Comparison of ENCODE assay signal across 15 cellular contexts in genomic region chr20:58073945-58074920, GRCh38.
DNase-seq lines count a peak whose midpoint lies in the region; FAIRE-seq and TF ChIP-seq lines count a peak whose summit lies in the region.
"Had no signal": no experiment of that assay in that cellular context is flagged by ENCODE, and none has a peak within 500 bp of the region (broad histone marks: within the 10 kb centered on the region; RNA-seq: fewer than 3 reads in every experiment).

No MANE protein-coding gene starts in this region.

- no peak overlapping the region for H4K5ac ChIP-seq in mesendoderm (ENCODE audit: low read length)

- no peak overlapping the region for H3K27ac ChIP-seq in mesendoderm (ENCODE audit: low read depth, low read length)
- H3K27ac ChIP-seq: lower lobe of right lung, parathyroid adenoma had no signal

- no peaks in the 10 kb centered on the region for H3K27me3 ChIP-seq in mesendoderm (ENCODE audit: insufficient read depth, low read length, poor library complexity)

- H3K9ac ChIP-seq in mesendoderm (ENCODE audit: low read length), result no peak overlapping the region
- H3K9ac ChIP-seq: parathyroid adenoma had no signal

- peak overlapping the region; percentile 43 for H3K27ac Mint-ChIP-seq in chondrocyte (ENCODE audit: unreplicated experiment)
- H3K27ac Mint-ChIP-seq: activated CD4-positive, alpha-beta memory T cell treated with anti-CD3 and anti-CD28 coated beads for 36 hours had no signal

- peaks cover 18% of the 10 kb centered on the region for H3K4me1 Mint-ChIP-seq in chondrocyte (ENCODE audit: low read depth)

- no peaks in the 10 kb centered on the region for H3K79me2 ChIP-seq in mesendoderm (ENCODE audit: control insufficient read depth, insufficient read depth, low read length)
- H3K79me2 ChIP-seq: parathyroid adenoma had no signal

- no peak overlapping the region for H3K18ac ChIP-seq in mesendoderm (ENCODE audit: low read length)

- TF ChIP-seq POLR2A in GM12892 (IDR thresholded peaks at IDR 0.05; ENCODE audit: low read depth, low read length), result no peak

- no peak overlapping the region for H4K8ac ChIP-seq in mesendoderm (ENCODE audit: low read depth, low read length)

- no peak overlapping the region for H3K23ac ChIP-seq in mesendoderm (ENCODE audit: low read length)

- no peak overlapping the region for H3K4ac ChIP-seq in mesendoderm (ENCODE audit: low read depth, low read length)

- H2BK120ac ChIP-seq in mesendoderm (ENCODE audit: low read depth, low read length), result no peak overlapping the region

- FAIRE-seq in GM12892 (lab: Jason Lieb, UNC), result no peak

- H3K9me3 Mint-ChIP-seq in chondrocyte (ENCODE audit: low read depth), result peaks cover 4% of the 10 kb centered on the region
- H3K9me3 Mint-ChIP-seq: activated CD4-positive, alpha-beta memory T cell treated with anti-CD3 and anti-CD28 coated beads for 36 hours had no signal

- no peaks in the 10 kb centered on the region for H3K36me3 Mint-ChIP-seq in chondrocyte (ENCODE audit: low read depth)
- H3K36me3 Mint-ChIP-seq: activated CD4-positive, alpha-beta memory T cell treated with anti-CD3 and anti-CD28 coated beads for 36 hours; stimulated activated naive B cell treated with anti-CD40 and anti-IgM and Interleukin-4, amounts not matched to agents 10 μg/mL and 1 μg/mL and 100 μg/mL, for 72 hours had no signal

- no peaks in the 10 kb centered on the region for H3K79me1 ChIP-seq in mesendoderm (ENCODE audit: low read length)

- no peak overlapping the region for H2BK15ac ChIP-seq in mesendoderm (replicated peaks; ENCODE audit: low read depth)

- peak overlapping the region; percentile 56 for H3K56ac ChIP-seq in mesendoderm (ENCODE audit: low read length)

- no peak overlapping the region for H2AK5ac ChIP-seq in mesendoderm (ENCODE audit: low read length)

- no peak overlapping the region for H3K4me3 ChIP-seq in mesendoderm (ENCODE audit: low read length)
- H3K4me3 ChIP-seq: lower lobe of right lung had no signal

- H2BK5ac ChIP-seq in mesendoderm (ENCODE audit: low read length), result no peak overlapping the region

- H3K4me3 Mint-ChIP-seq in chondrocyte (ENCODE audit: unreplicated experiment), result no peak overlapping the region
- H3K4me3 Mint-ChIP-seq: activated CD4-positive, alpha-beta memory T cell treated with anti-CD3 and anti-CD28 coated beads for 36 hours had no signal

- no peak for TF ChIP-seq CTCF in chondrocyte (IDR thresholded peaks at IDR 0.05)

- WGBS in mesendoderm (ENCODE audit: extremely low coverage, insufficient coverage, low lambda C conversion rate), result no CpG with 5 or more reads among the region's 11 CpGs

- no peak overlapping the region for H3K4me2 ChIP-seq in mesendoderm (ENCODE audit: low read length)

- DNase-seq in AG08395 (ENCODE audit: low spot score) (peak; percentile 84), HT1080 (ENCODE audit: low read depth) (peak; percentile 87), chondrocyte (ENCODE audit: low spot score) (no peak), mesendoderm (peak; percentile 23), UCSD-AML1 (lab: John Stamatoyannopoulos, UW; ENCODE audit: unreplicated experiment) (no peak), GM12892 (ENCODE audit: insufficient read length) (no peak), NCI-H524 (lab: John Stamatoyannopoulos, UW) (no peak)
- no peak for DNase-seq in activated CD4-positive, alpha-beta T cell treated with anti-CD3 and anti-CD28 coated beads for 1 hour
- DNase-seq: activated CD4-positive, alpha-beta memory T cell treated with anti-CD3 and anti-CD28 coated beads for 36 hours; effector CD8-positive, alpha-beta T cell; lower lobe of right lung; stimulated activated CD4-positive, alpha-beta T cell treated with anti-CD3 and anti-CD28 coated beads, Interleukin-1b, Interleukin-23, amount 100 ng/mL, for 48 hours; stimulated activated naive B cell treated with anti-CD40 and anti-IgM and Interleukin-4, amounts not matched to agents 10 μg/mL and 1 μg/mL and 100 μg/mL, for 72 hours; T-helper 1 cell had no signal

- peaks cover 7% of the 10 kb centered on the region for H3K27me3 Mint-ChIP-seq in chondrocyte (ENCODE audit: low read depth)

- H3K4me1 ChIP-seq in mesendoderm (ENCODE audit: control insufficient read depth, low read depth, low read length), result peaks cover 2% of the 10 kb centered on the region
- H3K4me1 ChIP-seq: parathyroid adenoma had no signal

- no peaks in the 10 kb centered on the region for H3K36me3 ChIP-seq in mesendoderm (ENCODE audit: control insufficient read depth, insufficient read depth, low read length)
- H3K36me3 ChIP-seq: lower lobe of right lung had no signal

Comparison
In these comparisons a context has a peak if more than half of its experiments do, and no peak if none do; other contexts are left out.
1. DNase-seq: peak in AG08395 (single experiment), HT1080 (single experiment) and mesendoderm (single experiment); none in chondrocyte (single experiment), UCSD-AML1 (single experiment), GM12892 (single experiment), NCI-H524 (0 of 2) and activated CD4-positive, alpha-beta T cell treated with anti-CD3 and anti-CD28 coated beads for 1 hour (single experiment).